In genomic region chr1:39609618-39610331, GRCh38 we compare ENCODE assay signal across 9 cellular contexts.
A peak's percentile ranks its signal among the peaks of the same experiment; 100 is the strongest.
DNase-seq lines count a peak whose midpoint lies in the region; ATAC-seq and FAIRE-seq lines count a peak whose summit lies in the region.
"Had no signal": no experiment of that assay in that cellular context is flagged by ENCODE, and none has a peak within 500 bp of the region (broad histone marks: within the 10 kb centered on the region; RNA-seq: fewer than 3 reads in every experiment).

No MANE protein-coding gene starts in this region.

- H3K27me3 ChIP-seq in iPS DF 6.9 (ENCODE audit: control insufficient read depth, insufficient read depth, low read length) = no peaks in the 10 kb centered on the region; the same call in 1 of the 2 replicates

- FAIRE-seq in HTR-8/SVneo (lab: Jason Lieb, UNC) = no peak

- no peak overlapping the region for H3K27ac ChIP-seq in iPS DF 6.9 (ENCODE audit: low read length)
- H3K27ac ChIP-seq: KMS-11 had no signal

- no CpG with 5 or more reads among the region's 42 CpGs for WGBS in iPS DF 6.9 (ENCODE audit: insufficient coverage, insufficient read length)

- DNase-seq in DMS153 treated with DMSO at 0.1 percent for 48 hours (lab: John Stamatoyannopoulos, UW; ENCODE audit: unreplicated experiment) = peak; percentile 30
- DNase-seq in HTR-8/SVneo (ENCODE audit: insufficient read length, low spot score) = peak; percentile 51
- DNase-seq in T-helper 1 cell = peak in 4 of 5 donors; percentile 50 to 74 (median 53)
- peak; percentile 88 for DNase-seq in activated naive CD8-positive, alpha-beta T cell treated with anti-CD3 and anti-CD28 coated beads, Interleukin-2, amount 50 U/mL, for 24 hours
- DNase-seq in iPS DF 6.9 (ENCODE audit: low read depth, low spot score) = peak; percentile 73
- DNase-seq in stimulated activated CD4-positive, alpha-beta T cell treated with anti-CD3 and anti-CD28 coated beads, Interleukin-1b, Interleukin-23, amount 100 ng/mL, for 1 hour (ENCODE audit: low read depth in 2 of 2) = peak; percentile 56 to 68

- no peaks in the 10 kb centered on the region for H3K27me3 Mint-ChIP-seq in activated naive CD8-positive, alpha-beta T cell treated with anti-CD3 and anti-CD28 coated beads, Interleukin-2, amount 50 U/mL, for 24 hours

- peaks cover 6% of the 10 kb centered on the region for H3K4me1 Mint-ChIP-seq in activated naive CD8-positive, alpha-beta T cell treated with anti-CD3 and anti-CD28 coated beads, Interleukin-2, amount 50 U/mL, for 24 hours

- H3K9me3 ChIP-seq in iPS DF 6.9 (ENCODE audit: control insufficient read depth, insufficient read depth, low read length) = no peaks in the 10 kb centered on the region

- no peaks in the 10 kb centered on the region for H3K4me1 ChIP-seq in iPS DF 6.9 (ENCODE audit: control insufficient read depth, insufficient read depth, low read length)

- H3K36me3 ChIP-seq in iPS DF 6.9 (ENCODE audit: control insufficient read depth, insufficient read depth, low read length) = no peaks in the 10 kb centered on the region

- no peaks in the 10 kb centered on the region for H3K9me3 Mint-ChIP-seq in activated naive CD8-positive, alpha-beta T cell treated with anti-CD3 and anti-CD28 coated beads, Interleukin-2, amount 50 U/mL, for 24 hours

- no peaks in the 10 kb centered on the region for H3K36me3 Mint-ChIP-seq in activated naive CD8-positive, alpha-beta T cell treated with anti-CD3 and anti-CD28 coated beads, Interleukin-2, amount 50 U/mL, for 24 hours (ENCODE audit: low read depth)

- no peak overlapping the region for H3K4me3 Mint-ChIP-seq in activated naive CD8-positive, alpha-beta T cell treated with anti-CD3 and anti-CD28 coated beads, Interleukin-2, amount 50 U/mL, for 24 hours

- H3K27ac Mint-ChIP-seq in activated naive CD8-positive, alpha-beta T cell treated with anti-CD3 and anti-CD28 coated beads, Interleukin-2, amount 50 U/mL, for 24 hours = no peak overlapping the region

- peak overlapping the region; percentile 35; the same call in 1 of the 2 replicates for H3K4me3 ChIP-seq in iPS DF 6.9 (ENCODE audit: low read length)

- peak; percentile 97 for ATAC-seq in activated naive CD8-positive, alpha-beta T cell treated with anti-CD3 and anti-CD28 coated beads, Interleukin-2, amount 50 U/mL, for 24 hours
- no peak for ATAC-seq in HG03571 (IDR thresholded peaks at IDR 0.05; ENCODE audit: unreplicated experiment)
- no peak for ATAC-seq in GM19035 (IDR thresholded peaks at IDR 0.05; ENCODE audit: unreplicated experiment)

Comparison
In these comparisons a context has a peak if more than half of its experiments do, and no peak if none do; other contexts are left out.
1. DNase-seq: peak in every context shown above with its lines; median percentile 88 in activated naive CD8-positive, alpha-beta T cell treated with anti-CD3 and anti-CD28 coated beads, Interleukin-2, amount 50 U/mL, for 24 hours; 73 in iPS DF 6.9; 62 in stimulated activated CD4-positive, alpha-beta T cell treated with anti-CD3 and anti-CD28 coated beads, Interleukin-1b, Interleukin-23, amount 100 ng/mL, for 1 hour; 53 in T-helper 1 cell; 51 in HTR-8/SVneo; 30 in DMS153 treated with DMSO at 0.1 percent for 48 hours.